ENCODE assay signal across 11 cellular contexts in genomic region chr11:60844870-60845221, GRCh38. TPM values are rescaled to one million over a fixed set of nuclear protein-coding genes. Genes with fewer than 3 reads are reported as not detected.
DNase-seq lines count a peak whose midpoint lies in the region; ATAC-seq and TF ChIP-seq lines count a peak whose summit lies in the region.
"Had no signal": no experiment of that assay in that cellular context is flagged by ENCODE, and none has a peak within 500 bp of the region (broad histone marks: within the 10 kb centered on the region; RNA-seq: fewer than 3 reads in every experiment).

No MANE protein-coding gene starts in this region.

- POLR2A ChIA-PET in SK-N-SH (lab: Yijun Ruan, JAX) (no interaction called here), T-cell (lab: Charles Lee) (no interaction called here)

- no peaks in the 10 kb centered on the region for H3K9me3 ChIP-seq in SK-N-SH
- no peaks in the 10 kb centered on the region for H3K9me3 ChIP-seq in endodermal cell (ENCODE audit: control insufficient read depth, low read length)
- H3K9me3 ChIP-seq: transverse colon had no signal

- H3K36me3 ChIP-seq in SK-N-SH (replicated peaks in 1 of 2; ENCODE audit: control insufficient read depth in 1 of 2, insufficient read depth in 2 of 2, low read length in 1 of 2): peaks cover 0 to 18% of the 10 kb centered on the region in 2 experiments
- H3K36me3 ChIP-seq in endodermal cell (ENCODE audit: control insufficient read depth, insufficient read depth, low read length): no peaks in the 10 kb centered on the region

- peak overlapping the region; percentile 89 for H3K4me2 ChIP-seq in SK-N-SH

- H4K20me1 ChIP-seq in SK-N-SH (ENCODE audit: insufficient read depth): no peaks in the 10 kb centered on the region; the same call in 1 of the 2 replicates

- peaks cover 44% of the 10 kb centered on the region for H3K79me2 ChIP-seq in SK-N-SH (ENCODE audit: insufficient read depth)

- H3K9me2 ChIP-seq in SK-N-SH: no peaks in the 10 kb centered on the region

- peak overlapping the region; percentile 6 to 85; a peak in 2 of 4 replicates for H3K4me3 ChIP-seq in SK-N-SH (ENCODE audit: low read depth in 2 of 2, low read length in 1 of 2)
- peak overlapping the region; percentile 94 for H3K4me3 ChIP-seq in endodermal cell (ENCODE audit: low read length)

- H3K36me3 Mint-ChIP-seq in T-cell (peaks cover 9% of the 10 kb centered on the region), endodermal cell (ENCODE audit: low read depth) (peaks cover 12% of the 10 kb centered on the region), progenitor cell of endocrine pancreas (ENCODE audit: insufficient read depth) (peaks cover 3% of the 10 kb centered on the region)

- H3K27ac Mint-ChIP-seq in T-cell (peak overlapping the region; percentile 8 to 13), endodermal cell (no peak overlapping the region), progenitor cell of endocrine pancreas (peak overlapping the region; percentile 13)

- H3K27me3 ChIP-seq in SK-N-SH (ENCODE audit: insufficient read depth): no peaks in the 10 kb centered on the region
- no peaks in the 10 kb centered on the region for H3K27me3 ChIP-seq in endodermal cell (ENCODE audit: control insufficient read depth, insufficient read depth, low read length, poor library complexity, severe bottlenecking)
- H3K27me3 ChIP-seq: transverse colon had no signal

- H3K9ac ChIP-seq in SK-N-SH (peak overlapping the region; percentile 25; the same call in 1 of the 2 replicates), endodermal cell (ENCODE audit: extremely low read depth, low read length, poor library complexity, severe bottlenecking) (no peak overlapping the region)

- DNase-seq in SK-N-SH (peak; percentile 65), T-cell (no peak), endodermal cell (no peak), progenitor cell of endocrine pancreas (ENCODE audit: low spot score, unreplicated experiment) (no peak), left lobe of liver (ENCODE audit: low spot score) (no peak), NCI-H345 (lab: John Stamatoyannopoulos, UW) (no peak)
- DNase-seq: 8988T, transverse colon had no signal

- TF ChIP-seq RAD21 in SK-N-SH (IDR thresholded peaks at IDR 0.05; ENCODE audit: low read length): no peak

- H3K27ac ChIP-seq in SK-N-SH (ENCODE audit: low read depth in 2 of 2, low read length in 1 of 2) (no peak overlapping the region), endodermal cell (ENCODE audit: low read depth, low read length) (no peak overlapping the region)

- H2AFZ ChIP-seq in SK-N-SH (ENCODE audit: low read depth): no peak overlapping the region

- TF ChIP-seq EP300 in SK-N-SH (IDR thresholded peaks at IDR 0.05; ENCODE audit: borderline replicate concordance in 1 of 2, low read depth in 1 of 2, low read length in 1 of 2): no peak

- CTCF ChIA-PET in SK-N-SH (lab: Yijun Ruan, JAX) (interaction anchor here (1.3 to 23.7 kb wide), 3 partner anchors 14 to 51 kb away, joined by 3 to 550 read pairs (median 18); partner anchors contain the start of gene PRPF19), T-cell (lab: Charles Lee) (interaction anchor here in 1 of 2 donors (0.5 kb wide), 1 partner anchor 20 kb away, joined by 3 read pairs; no protein-coding TSS in a partner anchor)

- no peak for ATAC-seq in SK-N-SH treated with all-trans-retinoic acid at 6 μM for 48 hours
- no peak for ATAC-seq in T-cell (replicated peaks in 1 of 4)
- ATAC-seq in left lobe of liver: no peak
- no peak for ATAC-seq in GM21367 (IDR thresholded peaks at IDR 0.05; ENCODE audit: unreplicated experiment)

- TF ChIP-seq CTCF in SK-N-SH (IDR thresholded peaks at IDR 0.05): no peak
- TF ChIP-seq CTCF in endodermal cell (conservative IDR thresholded peaks at IDR 0.05): no peak
- TF ChIP-seq CTCF in progenitor cell of endocrine pancreas (IDR thresholded peaks at IDR 0.05; ENCODE audit: unreplicated experiment): no peak

- H3K4me1 Mint-ChIP-seq in T-cell: peaks cover 42 to 53% (median 48%) of the 10 kb centered on the region in 3 donors
- H3K4me1 Mint-ChIP-seq in endodermal cell: peaks cover 34% of the 10 kb centered on the region
- H3K4me1 Mint-ChIP-seq in progenitor cell of endocrine pancreas (ENCODE audit: low read depth): peaks cover 33% of the 10 kb centered on the region

- H3K27me3 Mint-ChIP-seq in T-cell (no peaks in the 10 kb centered on the region), endodermal cell (ENCODE audit: insufficient read depth) (no peaks in the 10 kb centered on the region), progenitor cell of endocrine pancreas (no peaks in the 10 kb centered on the region)

- H3K9me3 Mint-ChIP-seq in T-cell: no peaks in the 10 kb centered on the region
- no peaks in the 10 kb centered on the region for H3K9me3 Mint-ChIP-seq in endodermal cell
- H3K9me3 Mint-ChIP-seq in progenitor cell of endocrine pancreas (ENCODE audit: low read depth): no peaks in the 10 kb centered on the region

- 46% methylated on average over 4 of the region's 4 CpGs for WGBS in SK-N-SH (ENCODE audit: low lambda C conversion rate)
- 73 to 81% methylated on average over 4 of the region's 4 CpGs for WGBS in endodermal cell (ENCODE audit: insufficient coverage in 1 of 2, insufficient read length in 1 of 2), 2 experiments

- H3K4me1 ChIP-seq in SK-N-SH (ENCODE audit: control insufficient read depth in 1 of 2, insufficient read depth in 2 of 2, low read depth in 1 of 2, low read length in 1 of 2) (peaks cover 0 to 34% of the 10 kb centered on the region in 2 experiments; a peak in 3 of 4 replicates), endodermal cell (ENCODE audit: control insufficient read depth, insufficient read depth, low read length) (peaks cover 10% of the 10 kb centered on the region)

- H3F3A ChIP-seq in SK-N-SH (replicated peaks; ENCODE audit: insufficient read depth): no peaks in the 10 kb centered on the region

- H3K4me3 Mint-ChIP-seq in T-cell (peak overlapping the region; percentile 69 to 97 (median 85)), endodermal cell (no peak overlapping the region), progenitor cell of endocrine pancreas (ENCODE audit: low read depth) (peak overlapping the region; percentile 84)

TF ChIP-seq in SK-N-SH, 30 proteins besides CTCF, POLR2A, EP300 and RAD21:
- TF ChIP-seq GATA2 (CRISPR knock-in tag; IDR thresholded peaks at IDR 0.05) (peak; percentile 69), CHD2 (IDR thresholded peaks at IDR 0.05; ENCODE audit: low read length, partially characterized antibody) (no peak)

TF ChIP-seq in SK-N-SH treated with all-trans-retinoic acid at 6 μM for 48 hours, 23 proteins besides CTCF, POLR2A, EP300 and RAD21:
- no peak for TF ChIP-seq ARNTL (CRISPR knock-in tag; IDR thresholded peaks at IDR 0.05; ENCODE audit: borderline replicate concordance, low read depth)

RNA-seq across cellular contexts. Expression of gene CCDC86, which starts 2.9 kb away (rescaled TPM):
- 26.1 and 34.7 TPM in 2 replicates for polyA plus RNA-seq in SK-N-SH (2012; rRNA removed)
- polyA plus RNA-seq in SK-N-SH (2012; cell fraction: cytosol; rRNA removed): 17.2 and 22.7 TPM in 2 replicates
- 28.2 and 44.0 TPM in 2 replicates for polyA plus RNA-seq in SK-N-SH (2012; cell fraction: nucleus; rRNA removed)
- total RNA-seq in T-cell (10 to 100 TPM; 11.6 to 20.7 (median 16.3) TPM), endodermal cell (10 to 100 TPM; 22.4 to 27.9 TPM), progenitor cell of endocrine pancreas (22.7 and 22.8 TPM in 2 replicates), left lobe of liver (4.7 TPM)
- 22.9 TPM for polyA plus RNA-seq in endodermal cell (2013, experiment 1 of 2)
- 22.8 TPM for polyA plus RNA-seq in endodermal cell (2013, experiment 2 of 2)

RNA-seq across cellular contexts. Expression of gene PTGDR2, which starts 10.9 kb away (rescaled TPM):
- polyA plus RNA-seq in SK-N-SH (2012; rRNA removed): 0.02 TPM in 1 of 2 replicates, not detected in the other
- 0.01 TPM in 1 of 2 replicates, not detected in the other for polyA plus RNA-seq in SK-N-SH (2012; cell fraction: cytosol; rRNA removed)
- polyA plus RNA-seq in SK-N-SH (2012; cell fraction: nucleus; rRNA removed): 0.05 and 0.12 TPM in 2 replicates
- total RNA-seq in T-cell (10 to 100 TPM in 1 of 5 donors, 1 to 10 TPM in 4; 1.6 to 23.1 (median 2.7) TPM), endodermal cell (under 1 TPM in 1 of 2 donors, not detected in 1; 0.15 TPM), progenitor cell of endocrine pancreas (2.0 and 2.2 TPM in 2 replicates), left lobe of liver (0.18 TPM)
- polyA plus RNA-seq in endodermal cell (2013, experiment 1 of 2): 0.14 TPM
- 0.08 TPM for polyA plus RNA-seq in endodermal cell (2013, experiment 2 of 2)

RNA-seq across cellular contexts. Expression of gene ZP1, which starts 22.5 kb away (rescaled TPM):
- polyA plus RNA-seq in SK-N-SH (2012; rRNA removed): not detected in 2 replicates
- 0.01 TPM in 1 of 2 replicates, not detected in the other for polyA plus RNA-seq in SK-N-SH (2012; cell fraction: cytosol; rRNA removed)
- polyA plus RNA-seq in SK-N-SH (2012; cell fraction: nucleus; rRNA removed): 0.37 and 0.79 TPM in 2 replicates
- total RNA-seq in T-cell (1 to 10 TPM in 1 of 5 donors, under 1 TPM in 1, not detected in 3; 0.20 to 1.0 TPM), endodermal cell (not detected), progenitor cell of endocrine pancreas (not detected in 2 replicates), left lobe of liver (not detected)
- polyA plus RNA-seq in endodermal cell (2013, experiment 1 of 2): not detected
- not detected for polyA plus RNA-seq in endodermal cell (2013, experiment 2 of 2)
- total RNA-seq: transverse colon had no signal

RNA-seq across cellular contexts. Expression of gene MS4A10, which starts 59.7 kb away (rescaled TPM):
- polyA plus RNA-seq in SK-N-SH (2012; rRNA removed): not detected in 2 replicates
- polyA plus RNA-seq in SK-N-SH (2012; cell fraction: cytosol; rRNA removed): not detected in 2 replicates
- not detected in 2 replicates for polyA plus RNA-seq in SK-N-SH (2012; cell fraction: nucleus; rRNA removed)
- not detected for total RNA-seq in T-cell
- total RNA-seq in endodermal cell: not detected
- not detected for polyA plus RNA-seq in endodermal cell (2013, experiment 1 of 2)
- polyA plus RNA-seq in endodermal cell (2013, experiment 2 of 2): not detected
- total RNA-seq in progenitor cell of endocrine pancreas: not detected in 2 replicates
- not detected for total RNA-seq in left lobe of liver
- total RNA-seq: mesenteric fat pad had no signal
